ENCODE assay signal across 8 cellular contexts in genomic region chr13:93227280-93227905, GRCh38. TPM values are rescaled to one million over a fixed set of nuclear protein-coding genes. Genes with fewer than 3 reads are reported as not detected.
DNase-seq lines count a peak whose midpoint lies in the region; ATAC-seq and TF ChIP-seq lines count a peak whose summit lies in the region.

No MANE protein-coding gene starts in this region.

- TF ChIP-seq EP300 in Ishikawa (IDR thresholded peaks at IDR 0.05; ENCODE audit: borderline replicate concordance): no peak

- H3K9ac ChIP-seq in SK-N-MC (ENCODE audit: insufficient read length): peak overlapping the region; percentile 89

- peaks cover 0 to 16% (median 0%) of the 10 kb centered on the region in 9 donors for H3K4me1 ChIP-seq in heart right ventricle

- DNase-seq in AG08395 (ENCODE audit: low spot score): peak; percentile 24
- no peak for DNase-seq in SK-N-MC (ENCODE audit: low read depth, low spot score)
- no peak for DNase-seq in heart right ventricle
- no peak for DNase-seq in retinal pigment epithelial cell (ENCODE audit: low read depth)
- no peak for DNase-seq in KG1 (lab: John Stamatoyannopoulos, UW)
- DNase-seq in inferior parietal cortex (ENCODE audit: extremely low spot score): no peak
- DNase-seq in hippocampal formation (lab: John Stamatoyannopoulos, UW): no peak

- peak; percentile 7 to 61 (median 32) for ATAC-seq in heart right ventricle

- no peaks in the 10 kb centered on the region; the same call in 1 of the 2 replicates for H3K36me3 ChIP-seq in SK-N-MC (ENCODE audit: insufficient read depth, low read length)
- no peaks in the 10 kb centered on the region for H3K36me3 ChIP-seq in heart right ventricle

- WGBS in heart right ventricle, 2 donors: 1% methylated on average over 56 of the region's 56 CpGs

- TF ChIP-seq CTCF in heart right ventricle (IDR thresholded peaks at IDR 0.05) (no peak), retinal pigment epithelial cell (conservative IDR thresholded peaks at IDR 0.05; ENCODE audit: low read depth, low read length) (peak; percentile 15)

- H3K27ac ChIP-seq in SK-N-MC (peak overlapping the region; percentile 92), heart right ventricle (peak overlapping the region in 8 of 10 donors; percentile 28 to 83 (median 46))

- intact Hi-C loops in heart right ventricle (cut with DNase I): no loop called here

- no peaks in the 10 kb centered on the region for H3K9me3 ChIP-seq in SK-N-MC (ENCODE audit: low read depth, low read length)
- no peaks in the 10 kb centered on the region for H3K9me3 ChIP-seq in heart right ventricle

- no peak for TF ChIP-seq RAD21 in Ishikawa (IDR thresholded peaks at IDR 0.05; ENCODE audit: low read depth)

- peak overlapping the region; percentile 89 for H3K4me3 ChIP-seq in SK-N-MC
- peak overlapping the region; percentile 35 to 64 (median 58) for H3K4me3 ChIP-seq in heart right ventricle
- H3K4me3 ChIP-seq in retinal pigment epithelial cell (ENCODE audit: low read length): peak overlapping the region; percentile 75

- peaks cover 0 to 52% (median 42%) of the 10 kb centered on the region in 7 donors for H3K27me3 ChIP-seq in heart right ventricle

TF ChIP-seq in Ishikawa, 13 proteins besides CTCF, POLR2A, EP300 and RAD21:
- no peak for TF ChIP-seq ZBTB7A (IDR thresholded peaks at IDR 0.05; ENCODE audit: low read depth)
- peak; percentile 33; the same call in 1 of the 2 replicates for TF ChIP-seq MAX (IDR thresholded peaks at IDR 0.05)
- no peak for TF ChIP-seq TEAD4 (IDR thresholded peaks at IDR 0.05)
- TF ChIP-seq FOXM1 (IDR thresholded peaks at IDR 0.05; ENCODE audit: borderline replicate concordance, low read depth): no peak
- no peak for TF ChIP-seq EGR1 (IDR thresholded peaks at IDR 0.05)
- TF ChIP-seq REST (IDR thresholded peaks at IDR 0.05; ENCODE audit: low read depth): no peak
- no peak for TF ChIP-seq CEBPB (IDR thresholded peaks at IDR 0.05)

RNA-seq across cellular contexts. Expression of gene GPC6, which starts 0.8 kb away (rescaled TPM):
- total RNA-seq in heart right ventricle: 1 to 10 TPM; 1.3 to 5.4 (median 2.9) TPM
- under 1 TPM; 0.15 to 0.78 TPM for polyA plus RNA-seq in heart right ventricle
